16 cellular contexts compared by ENCODE assay signal in the genomic region with DNA sequence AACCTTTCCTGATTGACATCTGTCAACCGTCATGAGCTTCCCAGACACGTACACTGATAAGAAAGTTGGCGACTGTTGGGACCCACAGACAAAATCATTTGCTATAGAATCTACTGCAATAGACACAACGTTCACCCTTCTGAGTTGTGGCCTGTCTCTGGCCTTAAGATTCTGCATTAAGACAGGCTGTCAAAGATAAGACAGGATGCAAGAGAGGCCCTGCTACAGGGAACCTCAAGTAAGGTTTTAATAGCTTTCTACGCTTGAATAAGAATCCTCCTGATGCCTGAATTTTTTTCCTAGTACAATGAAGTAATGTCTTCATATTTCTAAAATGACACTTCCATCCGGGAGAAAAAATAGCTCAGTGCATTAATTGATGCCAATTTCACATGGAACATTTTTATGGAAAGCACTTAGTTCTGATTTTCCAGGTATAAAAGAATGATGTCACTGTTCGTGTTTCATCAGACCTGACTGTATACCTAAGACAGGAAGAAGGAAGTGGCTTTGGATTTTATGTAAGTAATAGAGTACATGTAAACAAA.
"Had no signal": no experiment of that assay in that cellular context is flagged by ENCODE, and none has a peak within 500 bp of the region (broad histone marks: within the 10 kb centered on the region; RNA-seq: fewer than 3 reads in every experiment).

No MANE protein-coding gene starts in this region.

- H3K27ac ChIP-seq: dorsolateral prefrontal cortex, esophagus muscularis mucosa, foreskin keratinocyte, left lung, neural progenitor cell, parathyroid adenoma, transverse colon, WERI-Rb-1 had no signal

- H3K9ac ChIP-seq: neural progenitor cell, parathyroid adenoma had no signal

- H3K4me2 ChIP-seq: neural progenitor cell had no signal

- H2AFZ ChIP-seq: neural progenitor cell, parathyroid adenoma had no signal

- H3K9me3 ChIP-seq: esophagus muscularis mucosa, transverse colon had no signal

- DNase-seq: activated CD4-positive, alpha-beta memory T cell treated with anti-CD3 and anti-CD28 coated beads, Interleukin-2, amount 10 ng/mL, durations not matched to agents 7 days and 5 days; activated CD4-positive, alpha-beta T cell treated with anti-CD3 and anti-CD28 coated beads for 36 hours; activated gamma-delta T cell; activated T-cell treated with anti-CD3 and anti-CD28 coated beads, Interleukin-2, amount 50 U/mL, for 48 hours; dorsolateral prefrontal cortex; foreskin keratinocyte; head of caudate nucleus; left lung; small intestine; T1000; transverse colon; WERI-Rb-1 had no signal

- ATAC-seq: activated CD4-positive, alpha-beta T cell treated with anti-CD3 and anti-CD28 coated beads for 36 hours; foreskin keratinocyte; left lung; stimulated activated memory B cell treated with anti-CD40 and anti-IgM and Interleukin-4, amounts not matched to agents 10 μg/mL and 1 μg/mL and 100 μg/mL, for 72 hours had no signal

- H3K27me3 ChIP-seq: dorsolateral prefrontal cortex, esophagus muscularis mucosa, foreskin keratinocyte, left lung, neural progenitor cell, transverse colon had no signal

- H3K36me3 ChIP-seq: esophagus muscularis mucosa, left lung, neural progenitor cell, transverse colon, WERI-Rb-1 had no signal

- H3K4me3 ChIP-seq: dorsolateral prefrontal cortex, esophagus muscularis mucosa, left lung, neural progenitor cell, transverse colon had no signal

- H3K79me2 ChIP-seq: parathyroid adenoma had no signal
